ENCODE assay signal across 21 cellular contexts in genomic region chr5:175609504-175609903, GRCh38. TPM values are rescaled to one million over a fixed set of nuclear protein-coding genes. Genes with fewer than 3 reads are reported as not detected.
DNase-seq lines count a peak whose midpoint lies in the region; ATAC-seq and TF ChIP-seq lines count a peak whose summit lies in the region.
"Had no signal": no experiment of that assay in that cellular context is flagged by ENCODE, and none has a peak within 500 bp of the region (broad histone marks: within the 10 kb centered on the region; RNA-seq: fewer than 3 reads in every experiment).

No MANE protein-coding gene starts in this region.

- no peak for TF ChIP-seq CTCF in Caco-2 (IDR thresholded peaks at IDR 0.05; ENCODE audit: insufficient read depth in 1 of 2, low read depth in 1 of 2, low read length in 1 of 2, severe bottlenecking in 1 of 2, unreplicated experiment in 1 of 2)

- intact Hi-C loops in activated CD4-positive, alpha-beta memory T cell treated with anti-CD3 and anti-CD28 coated beads for 36 hours (cut with micrococcal nuclease), result loop anchor here (2.0 kb wide), 1 partner anchor 43 kb away; no protein-coding TSS in a partner anchor
- intact Hi-C loops in Caco-2 (cut with micrococcal nuclease; ENCODE audit: unreplicated experiment), result no loop called here

- CTCF ChIA-PET in activated CD4-positive, alpha-beta memory T cell treated with anti-CD3 and anti-CD28 coated beads for 36 hours (lab: Charles Lee), result interaction anchor here (1.1 to 2.8 kb wide), 2 partner anchors 75 to 109 kb away, joined by 3 to 9 read pairs; no protein-coding TSS in a partner anchor
- CTCF ChIA-PET in Caco-2 (lab: Charles Lee), result no interaction called here

- H3K27ac ChIP-seq in cingulate gyrus (ENCODE audit: low read depth, low read length), result peak overlapping the region; percentile 12
- H3K27ac ChIP-seq: adrenal gland, cardiac muscle cell, upper lobe of left lung had no signal

- H3K9me3 Mint-ChIP-seq in activated CD4-positive, alpha-beta memory T cell treated with anti-CD3 and anti-CD28 coated beads for 36 hours, result peaks cover 5% of the 10 kb centered on the region
- peaks cover 14% of the 10 kb centered on the region for H3K9me3 Mint-ChIP-seq in Caco-2 (ENCODE audit: unreplicated experiment)

- H3K36me3 ChIP-seq in Caco-2 (ENCODE audit: control insufficient read depth, insufficient read depth, low read length), result no peaks in the 10 kb centered on the region
- H3K36me3 ChIP-seq: adrenal gland, cardiac muscle cell, upper lobe of left lung had no signal

- H3K27me3 ChIP-seq in Caco-2 (replicated peaks; ENCODE audit: control insufficient read depth, insufficient read depth, low read length), result no peaks in the 10 kb centered on the region
- H3K27me3 ChIP-seq: adrenal gland, cardiac muscle cell, upper lobe of left lung had no signal

- peaks cover 4% of the 10 kb centered on the region for H3K36me3 Mint-ChIP-seq in activated CD4-positive, alpha-beta memory T cell treated with anti-CD3 and anti-CD28 coated beads for 36 hours
- no peaks in the 10 kb centered on the region for H3K36me3 Mint-ChIP-seq in Caco-2 (ENCODE audit: insufficient read depth, unreplicated experiment)
- H3K36me3 Mint-ChIP-seq: mesothelial cell of epicardium; stimulated activated memory B cell treated with anti-CD40 and anti-IgM and Interleukin-4, amounts not matched to agents 10 μg/mL and 1 μg/mL and 100 μg/mL, for 72 hours had no signal

- no TSS peak for BruUV-seq in Caco-2 (replicated peaks; lab: Mats Ljungman, UMichigan)

- POLR2A ChIA-PET in activated CD4-positive, alpha-beta memory T cell treated with anti-CD3 and anti-CD28 coated beads for 36 hours (lab: Charles Lee), result no interaction called here
- POLR2A ChIA-PET in Caco-2 (lab: Charles Lee), result no interaction called here

- no peak overlapping the region for H3K4me3 ChIP-seq in Caco-2 (ENCODE audit: low read depth, low read length)
- H3K4me3 ChIP-seq: adrenal gland, cardiac muscle cell, upper lobe of left lung had no signal

- H3K9me3 ChIP-seq in Caco-2, result no peaks in the 10 kb centered on the region
- H3K9me3 ChIP-seq: adrenal gland had no signal

- H3K4me1 ChIP-seq in Caco-2, result no peaks in the 10 kb centered on the region
- H3K4me1 ChIP-seq: adrenal gland, upper lobe of left lung had no signal

- DNase-seq in Ammon's horn (ENCODE audit: low spot score) (peak; percentile 10), Caco-2 (no peak), D341Med (ENCODE audit: low spot score) (no peak), GM19238 (ENCODE audit: insufficient read length, low spot score) (no peak)
- peak; percentile 60 for DNase-seq in activated CD4-positive, alpha-beta memory T cell treated with anti-CD3 and anti-CD28 coated beads for 36 hours
- DNase-seq in stimulated activated CD4-positive, alpha-beta T cell treated with anti-CD3 and anti-CD28 coated beads, Interleukin-4, amount 100 ng/mL, for 48 hours (ENCODE audit: low read depth in 2 of 2), result peak; percentile 20 to 33
- DNase-seq: adrenal gland; CD8-positive, alpha-beta memory T cell; DND-41; Kasumi-1; NCI-H1092; NCI-H2107; NCI-H524 treated with DMSO at 0.1 percent for 48 hours; retina; upper lobe of left lung had no signal

- ATAC-seq in GM18873 (IDR thresholded peaks at IDR 0.05; ENCODE audit: low FRiP score, unreplicated experiment), result no peak
- ATAC-seq: stimulated activated memory B cell treated with anti-CD40 and anti-IgM and Interleukin-4, amounts not matched to agents 10 μg/mL and 1 μg/mL and 100 μg/mL, for 72 hours had no signal

- H3K27ac Mint-ChIP-seq in activated CD4-positive, alpha-beta memory T cell treated with anti-CD3 and anti-CD28 coated beads for 36 hours, result no peak overlapping the region
- H3K27ac Mint-ChIP-seq in Caco-2 (ENCODE audit: unreplicated experiment), result no peak overlapping the region
- H3K27ac Mint-ChIP-seq: mesothelial cell of epicardium; nephron; stimulated activated memory B cell treated with anti-CD40 and anti-IgM and Interleukin-4, amounts not matched to agents 10 μg/mL and 1 μg/mL and 100 μg/mL, for 72 hours had no signal

- H3K4me1 Mint-ChIP-seq in activated CD4-positive, alpha-beta memory T cell treated with anti-CD3 and anti-CD28 coated beads for 36 hours (ENCODE audit: low read depth), result peaks cover 15% of the 10 kb centered on the region
- no peaks in the 10 kb centered on the region for H3K4me1 Mint-ChIP-seq in Caco-2 (ENCODE audit: low read depth, unreplicated experiment)
- H3K4me1 Mint-ChIP-seq: stimulated activated memory B cell treated with anti-CD40 and anti-IgM and Interleukin-4, amounts not matched to agents 10 μg/mL and 1 μg/mL and 100 μg/mL, for 72 hours had no signal

- H3K27me3 Mint-ChIP-seq in activated CD4-positive, alpha-beta memory T cell treated with anti-CD3 and anti-CD28 coated beads for 36 hours, result peaks cover 7% of the 10 kb centered on the region
- peaks cover 30% of the 10 kb centered on the region for H3K27me3 Mint-ChIP-seq in Caco-2 (ENCODE audit: insufficient read depth, unreplicated experiment)

- no peak overlapping the region for H3K4me3 Mint-ChIP-seq in activated CD4-positive, alpha-beta memory T cell treated with anti-CD3 and anti-CD28 coated beads for 36 hours
- no peak overlapping the region for H3K4me3 Mint-ChIP-seq in Caco-2 (ENCODE audit: unreplicated experiment)
- H3K4me3 Mint-ChIP-seq: CD8-positive, alpha-beta memory T cell; mesothelial cell of epicardium; nephron; stimulated activated memory B cell treated with anti-CD40 and anti-IgM and Interleukin-4, amounts not matched to agents 10 μg/mL and 1 μg/mL and 100 μg/mL, for 72 hours had no signal

RNA-seq across cellular contexts. Expression of gene HRH2, which starts 48.4 kb away (rescaled TPM):
- total RNA-seq in activated CD4-positive, alpha-beta memory T cell treated with anti-CD3 and anti-CD28 coated beads for 36 hours, result 10 to 100 TPM; 11.6 to 11.8 TPM
- total RNA-seq in Caco-2 (2022), result not detected in 2 replicates

Comparison
In these comparisons a context has a peak if more than half of its experiments do, and no peak if none do; other contexts are left out.
1. DNase-seq: peak in Ammon's horn (single experiment), activated CD4-positive, alpha-beta memory T cell treated with anti-CD3 and anti-CD28 coated beads for 36 hours (single experiment) and stimulated activated CD4-positive, alpha-beta T cell treated with anti-CD3 and anti-CD28 coated beads, Interleukin-4, amount 100 ng/mL, for 48 hours (2 of 2); none in Caco-2 (0 of 2), D341Med (single experiment) and GM19238 (single experiment).
2. RNA of gene HRH2, which starts 48.4 kb away (total RNA-seq): 11.6 to 11.8 TPM in activated CD4-positive, alpha-beta memory T cell treated with anti-CD3 and anti-CD28 coated beads for 36 hours; not detected in Caco-2; every median in the first group is over 10 times any median in the second.